ENCODE assay signal across 13 cellular contexts in genomic region chr16:19001788-19002187, GRCh38. TPM values are rescaled to one million over a fixed set of nuclear protein-coding genes. Genes with fewer than 3 reads are reported as not detected.
DNase-seq lines count a peak whose midpoint lies in the region; ATAC-seq and TF ChIP-seq lines count a peak whose summit lies in the region.
"Had no signal": no experiment of that assay in that cellular context is flagged by ENCODE, and none has a peak within 500 bp of the region (broad histone marks: within the 10 kb centered on the region; RNA-seq: fewer than 3 reads in every experiment).

No MANE protein-coding gene starts in this region.

- TF ChIP-seq EP300 in tibial nerve (IDR thresholded peaks at IDR 0.05), result peak in 1 of 2 donors; percentile 57

- H3K36me3 ChIP-seq in tibial nerve, result no peaks in the 10 kb centered on the region
- H3K36me3 ChIP-seq: HAP-1 had no signal

- DNase-seq in NCI-H2029 treated with DMSO at 0.1 percent for 48 hours (lab: John Stamatoyannopoulos, UW), result peak; percentile 49
- DNase-seq in NCI-H2029 (lab: John Stamatoyannopoulos, UW), result no peak
- DNase-seq in SW480 (ENCODE audit: low spot score), result peak; percentile 92
- DNase-seq in foreskin keratinocyte, result peak; percentile 69 to 76
- DNase-seq in tibial nerve (ENCODE audit: low spot score in 2 of 2), result no peak
- no peak for DNase-seq in activated naive CD4-positive, alpha-beta T cell (lab: John Stamatoyannopoulos, UW)
- no peak for DNase-seq in CD1c-positive myeloid dendritic cell (ENCODE audit: extremely low spot score)
- DNase-seq in right cardiac atrium, result no peak
- DNase-seq: activated T-cell treated with anti-CD3 and anti-CD28 coated beads, Interleukin-2, amount 50 U/mL, for 1 hour; NCI-H1105; stimulated activated CD4-positive, alpha-beta T cell treated with anti-CD3 and anti-CD28 coated beads, Interleukin-12 subunit alpha, Interleukin-12 subunit beta, amount 100 ng/mL, for 4 hours had no signal

- H3K9me3 ChIP-seq in tibial nerve (no peaks in the 10 kb centered on the region), right cardiac atrium (ENCODE audit: control insufficient read depth, low read length) (no peaks in the 10 kb centered on the region)
- H3K9me3 ChIP-seq: HAP-1 had no signal

- ATAC-seq in foreskin keratinocyte (no peak), right cardiac atrium (no peak)

- H3K4me1 ChIP-seq in foreskin keratinocyte (peaks cover 25% of the 10 kb centered on the region), tibial nerve (peaks cover 0 to 25% (median 12%) of the 10 kb centered on the region in 4 donors), right cardiac atrium (ENCODE audit: control insufficient read depth, insufficient read depth, low read length) (no peaks in the 10 kb centered on the region)
- H3K4me1 ChIP-seq: HAP-1 had no signal

- H3K27me3 ChIP-seq in foreskin keratinocyte (no peaks in the 10 kb centered on the region), tibial nerve (no peaks in the 10 kb centered on the region), right cardiac atrium (ENCODE audit: control insufficient read depth, insufficient read depth) (no peaks in the 10 kb centered on the region)

- H3K4me3 ChIP-seq in tibial nerve (no peak overlapping the region), right cardiac atrium (ENCODE audit: low read length) (no peak overlapping the region)
- H3K4me3 ChIP-seq: coronary artery, HAP-1 had no signal

- intact Hi-C loops in right cardiac atrium (cut with DNase I), result no loop called here

- H3K27ac ChIP-seq in foreskin keratinocyte (peak overlapping the region; percentile 84), tibial nerve (peak overlapping the region; percentile 24 to 84 (median 64)), right cardiac atrium (ENCODE audit: low read length) (no peak overlapping the region)

- 38 to 43% methylated on average over 4 of the region's 4 CpGs for whole genome bisulfite sequencing in tibial nerve, 2 donors
- WGBS in right cardiac atrium, result 63% methylated on average over 4 of the region's 4 CpGs

- TF ChIP-seq POLR2A in tibial nerve (IDR thresholded peaks at IDR 0.05), result no peak

- TF ChIP-seq CTCF in foreskin keratinocyte (conservative IDR thresholded peaks at IDR 0.05), result no peak
- no peak for TF ChIP-seq CTCF in tibial nerve (IDR thresholded peaks at IDR 0.05)

RNA-seq across cellular contexts. Expression of gene TMC7, which starts 18.1 kb away (rescaled TPM):
- total RNA-seq in foreskin keratinocyte, result 2.6 and 2.9 TPM in 2 replicates
- polyA plus RNA-seq in foreskin keratinocyte, result 1.2 and 1.4 TPM in 2 replicates
- total RNA-seq in tibial nerve, result 1 to 10 TPM; 3.3 to 8.1 (median 4.5) TPM
- under 1 TPM; 0.44 to 0.59 (median 0.58) TPM for total RNA-seq in right cardiac atrium
- 0.84 TPM for polyA plus RNA-seq in right cardiac atrium

Comparison
In these comparisons a context has a peak if more than half of its experiments do, and no peak if none do; other contexts are left out.
1. DNase-seq: peak in NCI-H2029 treated with DMSO at 0.1 percent for 48 hours (single experiment), SW480 (single experiment) and foreskin keratinocyte (2 of 2); none in NCI-H2029 (single experiment), tibial nerve (0 of 2), activated naive CD4-positive, alpha-beta T cell (0 of 4), CD1c-positive myeloid dendritic cell (single experiment) and right cardiac atrium (0 of 3).